Comparison of ENCODE assay signal across 11 cellular contexts in the genomic region with DNA sequence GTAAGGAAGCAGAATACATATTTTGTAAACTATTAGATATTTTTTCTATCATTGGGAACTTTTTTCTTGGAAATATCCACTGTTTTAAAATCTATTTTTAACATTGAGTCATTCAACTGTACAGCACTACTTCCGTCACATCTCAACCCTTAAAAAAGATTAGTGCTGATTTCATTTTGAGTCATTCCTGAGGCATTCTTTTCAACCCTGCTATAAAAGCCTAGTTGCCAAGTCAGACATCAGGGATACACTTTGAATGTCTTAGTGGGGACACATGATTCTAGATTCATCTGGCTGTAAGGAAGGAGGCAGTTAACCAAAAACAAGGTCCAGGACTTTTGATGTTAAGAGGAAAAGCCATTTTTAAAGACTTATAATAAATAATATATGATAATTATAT.
DNase-seq lines count a peak whose midpoint lies in the region; ATAC-seq, FAIRE-seq and TF ChIP-seq lines count a peak whose summit lies in the region.
"Had no signal": no experiment of that assay in that cellular context is flagged by ENCODE, and none has a peak within 500 bp of the region (broad histone marks: within the 10 kb centered on the region; RNA-seq: fewer than 3 reads in every experiment).

No MANE protein-coding gene starts in this region.

- no peaks in the 10 kb centered on the region for H3K9me3 ChIP-seq in kidney (ENCODE audit: control insufficient read depth in 1 of 2, low read length in 2 of 2)
- H3K9me3 ChIP-seq: right lobe of liver had no signal

- H3K4me3 ChIP-seq in kidney (ENCODE audit: low read length in 2 of 2), result no peak overlapping the region
- H3K4me3 ChIP-seq: right lobe of liver had no signal

- H3K9me3 Mint-ChIP-seq in endothelial cell (ENCODE audit: unreplicated experiment), result no peaks in the 10 kb centered on the region
- H3K9me3 Mint-ChIP-seq: dendritic cell treated with granulocyte-macrophage colony-stimulating factor and Interleukin-4, amounts not matched to agents 40 ng/mL and 50 ng/mL, for 4 days; T-helper 1 cell treated with Interleukin-12 subunit alpha and Interleukin-12 subunit beta and Interleukin-4 antibody, amounts not matched to agents 30 μg/mL and 1 μg/mL, for 36 hours had no signal

- no peaks in the 10 kb centered on the region for H3K4me1 ChIP-seq in kidney (ENCODE audit: control insufficient read depth in 1 of 2, insufficient read depth in 1 of 2, low read depth in 1 of 2, low read length in 2 of 2)
- H3K4me1 ChIP-seq: right lobe of liver had no signal

- TF ChIP-seq CTCF in kidney (IDR thresholded peaks at IDR 0.05; ENCODE audit: borderline replicate concordance, extremely low read depth, insufficient read depth), result no peak
- TF ChIP-seq CTCF in endothelial cell (IDR thresholded peaks at IDR 0.05; ENCODE audit: unreplicated experiment), result no peak

- no peak overlapping the region for H3K27ac Mint-ChIP-seq in endothelial cell (ENCODE audit: unreplicated experiment)
- H3K27ac Mint-ChIP-seq: dendritic cell treated with granulocyte-macrophage colony-stimulating factor and Interleukin-4, amounts not matched to agents 40 ng/mL and 50 ng/mL, for 4 days; T-helper 1 cell treated with Interleukin-12 subunit alpha and Interleukin-12 subunit beta and Interleukin-4 antibody, amounts not matched to agents 30 μg/mL and 1 μg/mL, for 36 hours had no signal

- peak; percentile 54 for FAIRE-seq in kidney (lab: Jason Lieb, UNC)

- no peak overlapping the region for H3K9ac ChIP-seq in kidney (ENCODE audit: low read length in 2 of 2)

- no peaks in the 10 kb centered on the region for H3K36me3 ChIP-seq in kidney (ENCODE audit: control insufficient read depth in 1 of 2, insufficient read depth in 2 of 2, low read length in 2 of 2)
- H3K36me3 ChIP-seq: right lobe of liver had no signal

- H3K4me1 Mint-ChIP-seq in endothelial cell (ENCODE audit: unreplicated experiment), result no peaks in the 10 kb centered on the region

- H3K36me3 Mint-ChIP-seq in endothelial cell (ENCODE audit: low read depth, unreplicated experiment), result no peaks in the 10 kb centered on the region

- no peak overlapping the region for H3K27ac ChIP-seq in kidney (ENCODE audit: low read depth in 2 of 2, low read length in 2 of 2)
- H3K27ac ChIP-seq: right lobe of liver had no signal

- intact Hi-C loops in kidney (cut with DNase I), result no loop called here

- DNase-seq in COLO829 (ENCODE audit: low spot score) (peak; percentile 12), amniotic stem cell (lab: John Stamatoyannopoulos, UW) (peak; percentile 79), kidney (no peak), endothelial cell (ENCODE audit: low spot score) (no peak), NCI-H1105 (lab: John Stamatoyannopoulos, UW) (no peak)
- no peak for DNase-seq in stimulated activated CD4-positive, alpha-beta T cell treated with anti-CD3 and anti-CD28 coated beads, Interleukin-4, amount 100 ng/mL, for 1 hour
- DNase-seq: right lobe of liver had no signal

- no peak overlapping the region for H3K4me3 Mint-ChIP-seq in endothelial cell (ENCODE audit: unreplicated experiment)
- H3K4me3 Mint-ChIP-seq: dendritic cell treated with granulocyte-macrophage colony-stimulating factor and Interleukin-4, amounts not matched to agents 40 ng/mL and 50 ng/mL, for 4 days; T-helper 1 cell treated with Interleukin-12 subunit alpha and Interleukin-12 subunit beta and Interleukin-4 antibody, amounts not matched to agents 30 μg/mL and 1 μg/mL, for 36 hours had no signal

- H3K27me3 Mint-ChIP-seq in endothelial cell (ENCODE audit: unreplicated experiment), result no peaks in the 10 kb centered on the region
- H3K27me3 Mint-ChIP-seq: dendritic cell treated with granulocyte-macrophage colony-stimulating factor and Interleukin-4, amounts not matched to agents 40 ng/mL and 50 ng/mL, for 4 days had no signal

- peak; percentile 50 for ATAC-seq in HG02763 (IDR thresholded peaks at IDR 0.05; ENCODE audit: unreplicated experiment)
- no peak for ATAC-seq in GM18520 (IDR thresholded peaks at IDR 0.05; ENCODE audit: unreplicated experiment)
- ATAC-seq: right lobe of liver had no signal

Comparison
In these comparisons a context has a peak if more than half of its experiments do, and no peak if none do; other contexts are left out.
1. DNase-seq: peak in COLO829 (single experiment) and amniotic stem cell (single experiment); none in kidney (single experiment), stimulated activated CD4-positive, alpha-beta T cell treated with anti-CD3 and anti-CD28 coated beads, Interleukin-4, amount 100 ng/mL, for 1 hour (single experiment), endothelial cell (single experiment) and NCI-H1105 (single experiment).